8 cellular contexts compared by ENCODE assay signal in genomic region chr20:57509665-57510237, GRCh38. TPM values are rescaled to one million over a fixed set of nuclear protein-coding genes. Genes with fewer than 3 reads are reported as not detected.
A peak's percentile ranks its signal among the peaks of the same experiment; 100 is the strongest.
DNase-seq lines count a peak whose midpoint lies in the region; ATAC-seq and TF ChIP-seq lines count a peak whose summit lies in the region.

No MANE protein-coding gene starts in this region.

- H3K4me1 Mint-ChIP-seq in WTC11, result peaks cover 34% of the 10 kb centered on the region

- H4K5ac ChIP-seq in IMR-90 (ENCODE audit: low read depth, low read length), result no peak overlapping the region

- H2BK15ac ChIP-seq in IMR-90 (ENCODE audit: low read depth, low read length), result no peak overlapping the region

- TF ChIP-seq POLR2A in IMR-90 (IDR thresholded peaks at IDR 0.05; ENCODE audit: low read depth, low read length) (no peak), right lobe of liver (IDR thresholded peaks at IDR 0.05) (no peak)

- H2BK5ac ChIP-seq in IMR-90 (ENCODE audit: low read depth, low read length, poor library complexity, severe bottlenecking), result no peak overlapping the region

- peak; percentile 23; the same call in 1 of the 2 replicates for TF ChIP-seq CTCF in IMR-90 (conservative IDR thresholded peaks at IDR 0.05; ENCODE audit: low read depth, low read length)
- TF ChIP-seq CTCF in WTC11 (IDR thresholded peaks at IDR 0.05), result no peak
- TF ChIP-seq CTCF in right lobe of liver (IDR thresholded peaks at IDR 0.05), result peak; percentile 26 to 52 (median 41)

- no TSS peak for BruUV-seq in IMR-90 (replicated peaks; lab: Mats Ljungman, UMichigan)

- H4K8ac ChIP-seq in IMR-90 (ENCODE audit: low read depth in 2 of 2, low read length in 2 of 2), result no peak overlapping the region

- H3K36me3 ChIP-seq in IMR-90 (ENCODE audit: control insufficient read depth, insufficient read depth, low read length), result no peaks in the 10 kb centered on the region
- no peaks in the 10 kb centered on the region for H3K36me3 ChIP-seq in right lobe of liver

- no peak overlapping the region for H3K23ac ChIP-seq in IMR-90 (ENCODE audit: low read depth, low read length)

- H2AFZ ChIP-seq in IMR-90 (replicated peaks; ENCODE audit: low read length, poor library complexity), result no peak overlapping the region

- intact Hi-C loops in IMR-90 (cut with micrococcal nuclease) (no loop called here), right lobe of liver (cut with DNase I) (loop anchor here (5.0 to 10.0 kb wide), 2 partner anchors 88 to 705 kb away; no protein-coding TSS in a partner anchor)

- H2AK9ac ChIP-seq in IMR-90 (replicated peaks; ENCODE audit: low read depth, low read length, poor library complexity), result no peak overlapping the region

- peak; percentile 34 for DNase-seq in EH (ENCODE audit: low read depth)
- DNase-seq in IMR-90, result no peak
- DNase-seq in WTC11 (ENCODE audit: low spot score), result no peak
- DNase-seq in right lobe of liver, result peak in 1 of 3 donors; percentile 61
- no peak for DNase-seq in activated effector memory CD4-positive, alpha-beta T cell treated with anti-CD3 and anti-CD28 coated beads, Interleukin-2, amount 50 U/mL, for 16 hours
- DNase-seq in NCI-H1105 (lab: John Stamatoyannopoulos, UW), result no peak
- no peak for DNase-seq in ecto neural progenitor cell (ENCODE audit: low spot score)

- no peaks in the 10 kb centered on the region for H3K9me3 ChIP-seq in IMR-90 (ENCODE audit: control insufficient read depth, insufficient read depth, low read length)
- H3K9me3 ChIP-seq in right lobe of liver, result no peaks in the 10 kb centered on the region

- in situ Hi-C loops in IMR-90 (cut with MboI; ENCODE audit: low sequenced_read_pairs), result loop anchor here (5.0 kb wide), 2 partner anchors 83 to 703 kb away; no protein-coding TSS in a partner anchor

- H3K18ac ChIP-seq in IMR-90 (ENCODE audit: low read depth, low read length), result no peak overlapping the region

- H3K27me3 Mint-ChIP-seq in WTC11 (ENCODE audit: low read depth), result no peaks in the 10 kb centered on the region

- no peak overlapping the region for H2BK20ac ChIP-seq in IMR-90 (ENCODE audit: low read depth, low read length)

- no peak overlapping the region for H2BK120ac ChIP-seq in IMR-90 (ENCODE audit: low read depth, low read length)

- ATAC-seq in IMR-90 (ENCODE audit: low read depth), result peak; percentile 44
- ATAC-seq in WTC11, result peak; percentile 62
- ATAC-seq in right lobe of liver, result peak; percentile 44 to 75 (median 58)
- no peak for ATAC-seq in HG03342 (IDR thresholded peaks at IDR 0.05; ENCODE audit: unreplicated experiment)

- H3K27me3 ChIP-seq in IMR-90 (ENCODE audit: control insufficient read depth, insufficient read depth, low read length) (peaks cover 9% of the 10 kb centered on the region), right lobe of liver (no peaks in the 10 kb centered on the region)

- H3K9me1 ChIP-seq in IMR-90 (ENCODE audit: insufficient read depth, low read length), result no peaks in the 10 kb centered on the region

- H3K14ac ChIP-seq in IMR-90 (replicated peaks; ENCODE audit: low read depth, low read length), result no peak overlapping the region

- dilution Hi-C loops in IMR-90 (cut with HindIII; ENCODE audit: low sequenced_read_pairs, unreplicated experiment), result no loop called here

- CTCF ChIA-PET in IMR-90 (lab: Yijun Ruan, JAX), result interaction anchor here (0.6 to 1.1 kb wide), 3 partner anchors 11 to 122 kb away, joined by 3 read pairs; no protein-coding TSS in a partner anchor
- CTCF ChIA-PET in WTC11 (lab: Charles Lee), result interaction anchor here (0.6 to 1.6 kb wide), 6 partner anchors 11 to 87 kb away, joined by 3 to 12 read pairs (median 4); no protein-coding TSS in a partner anchor

- H3K56ac ChIP-seq in IMR-90 (ENCODE audit: extremely low read depth, insufficient read depth, low read length), result no peak overlapping the region

- H3K4me2 ChIP-seq in IMR-90 (ENCODE audit: low read depth, low read length), result no peak overlapping the region

- no peaks in the 10 kb centered on the region for H3K4me1 ChIP-seq in IMR-90 (ENCODE audit: control insufficient read depth, insufficient read depth, low read length)
- H3K4me1 ChIP-seq in right lobe of liver, result no peaks in the 10 kb centered on the region

- no peaks in the 10 kb centered on the region for H3K79me1 ChIP-seq in IMR-90 (ENCODE audit: low read depth in 1 of 2, low read length in 2 of 2)

- H3K4ac ChIP-seq in IMR-90 (ENCODE audit: low read depth, low read length), result no peak overlapping the region

- H3K9ac ChIP-seq in IMR-90 (ENCODE audit: low read depth, low read length), result no peak overlapping the region

- H3K4me3 Mint-ChIP-seq in WTC11, result no peak overlapping the region

- POLR2A ChIA-PET in IMR-90 (lab: Charles Lee; ENCODE audit: unreplicated experiment) (interaction anchor here (0.6 kb wide), 1 partner anchor 139 kb away, joined by 5 read pairs; no protein-coding TSS in a partner anchor), WTC11 (lab: Charles Lee) (no interaction called here)

- no peak overlapping the region for H3K4me3 ChIP-seq in IMR-90 (ENCODE audit: insufficient read depth, low read depth, low read length)
- H3K4me3 ChIP-seq in right lobe of liver, result no peak overlapping the region

- H3K9me3 Mint-ChIP-seq in WTC11, result peaks cover 3% of the 10 kb centered on the region; the same call in 1 of the 2 replicates

- no peak for TF ChIP-seq RAD21 in IMR-90 (IDR thresholded peaks at IDR 0.05; ENCODE audit: low read length)

- H3K27ac Mint-ChIP-seq in WTC11, result no peak overlapping the region

- 83% methylated on average over 1 of the region's 5 CpGs; no CpG with 5 or more reads in 1 of the 2 experiments for WGBS in IMR-90 (ENCODE audit: extremely low coverage in 2 of 2, insufficient read length in 1 of 2), 2 experiments
- 34% methylated on average over 5 of the region's 5 CpGs for WGBS in right lobe of liver (ENCODE audit: insufficient coverage, low coverage, low lambda C conversion rate, missing lambda C conversion rate)

- H4K20me1 ChIP-seq in IMR-90 (ENCODE audit: insufficient read depth, low read length), result no peaks in the 10 kb centered on the region

- H3K36me3 Mint-ChIP-seq in WTC11, result no peaks in the 10 kb centered on the region

- H2AK5ac ChIP-seq in IMR-90 (ENCODE audit: low read depth, low read length), result no peak overlapping the region

- no peak overlapping the region for H4K91ac ChIP-seq in IMR-90 (ENCODE audit: insufficient read depth, low read depth, low read length)

- H3K27ac ChIP-seq in IMR-90 (ENCODE audit: insufficient read depth, low read length), result no peak overlapping the region
- no peak overlapping the region for H3K27ac ChIP-seq in right lobe of liver

TF ChIP-seq in IMR-90, 13 proteins besides CTCF, POLR2A, EP300 and RAD21 (continues in another document):
- no peak for TF ChIP-seq CHD1 (IDR thresholded peaks at IDR 0.05; ENCODE audit: low read depth, low read length)
- no peak for TF ChIP-seq MAFK (IDR thresholded peaks at IDR 0.05; ENCODE audit: low read depth, low read length)
- TF ChIP-seq RFX5 (IDR thresholded peaks at IDR 0.05; ENCODE audit: low read depth, low read length), result no peak
- TF ChIP-seq MAZ (IDR thresholded peaks at IDR 0.05; ENCODE audit: borderline replicate concordance, low read depth, low read length), result no peak
- no peak for TF ChIP-seq NFE2L2 (IDR thresholded peaks at IDR 0.05; ENCODE audit: low read depth, low read length)
- TF ChIP-seq CEBPB (IDR thresholded peaks at IDR 0.05; ENCODE audit: low read depth, low read length), result no peak
- no peak for TF ChIP-seq MXI1 (IDR thresholded peaks at IDR 0.05; ENCODE audit: borderline replicate concordance, low read depth, low read length)
- TF ChIP-seq, protein P1, sequence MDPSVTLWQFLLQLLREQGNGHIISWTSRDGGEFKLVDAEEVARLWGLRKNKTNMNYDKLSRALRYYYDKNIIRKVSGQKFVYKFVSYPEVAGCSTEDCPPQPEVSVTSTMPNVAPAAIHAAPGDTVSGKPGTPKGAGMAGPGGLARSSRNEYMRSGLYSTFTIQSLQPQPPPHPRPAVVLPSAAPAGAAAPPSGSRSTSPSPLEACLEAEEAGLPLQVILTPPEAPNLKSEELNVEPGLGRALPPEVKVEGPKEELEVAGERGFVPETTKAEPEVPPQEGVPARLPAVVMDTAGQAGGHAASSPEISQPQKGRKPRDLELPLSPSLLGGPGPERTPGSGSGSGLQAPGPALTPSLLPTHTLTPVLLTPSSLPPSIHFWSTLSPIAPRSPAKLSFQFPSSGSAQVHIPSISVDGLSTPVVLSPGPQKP (IDR thresholded peaks at IDR 0.05; ENCODE audit: borderline replicate concordance, low read depth, low read length), result no peak

TF ChIP-seq in WTC11, 78 proteins besides CTCF, POLR2A, EP300 and RAD21:
- TF ChIP-seq ZNF263 (CRISPR knock-in tag; IDR thresholded peaks at IDR 0.05; ENCODE audit: low read depth), result peak; percentile 69; the same call in 1 of the 2 replicates
- TF ChIP-seq ZNF138 (CRISPR knock-in tag; conservative IDR thresholded peaks at IDR 0.05), result no peak
- peak; percentile 33; the same call in 1 of the 2 replicates for TF ChIP-seq ZNF423 (CRISPR knock-in tag; IDR thresholded peaks at IDR 0.05)

RNA-seq across cellular contexts. Expression of gene CTCFL, which starts 15.2 kb away (rescaled TPM):
- not detected in 2 replicates for total RNA-seq in IMR-90 (2012; rRNA removed)
- not detected in 2 replicates for polyA plus RNA-seq in IMR-90 (2012; rRNA removed)
- not detected in 2 replicates for polyA plus RNA-seq in IMR-90 (2012; cell fraction: cytosol; rRNA removed)
- not detected in 2 replicates for polyA plus RNA-seq in IMR-90 (2012; cell fraction: nucleus; rRNA removed; ENCODE audit: low replicate concordance)
- total RNA-seq in WTC11 (2021), result 0.70 to 2.6 TPM (median 2.4 TPM) in 3 replicates
- total RNA-seq in right lobe of liver, result under 1 TPM in 4 of 6 experiments, not detected in 2; 0.09 to 0.50 (median 0.33) TPM

RNA-seq across cellular contexts. Expression of gene PCK1, which starts 51.2 kb away (rescaled TPM):
- total RNA-seq in IMR-90 (2012; rRNA removed), result not detected in 2 replicates
- not detected in 2 replicates for polyA plus RNA-seq in IMR-90 (2012; rRNA removed)
- not detected in 2 replicates for polyA plus RNA-seq in IMR-90 (2012; cell fraction: cytosol; rRNA removed)
- polyA plus RNA-seq in IMR-90 (2012; cell fraction: nucleus; rRNA removed; ENCODE audit: low replicate concordance), result not detected in 2 replicates
- total RNA-seq in WTC11 (2021), result 0.17 to 0.30 TPM (median 0.21 TPM) in 3 replicates
- total RNA-seq in right lobe of liver, result 1,000 to 10,000 TPM in 2 of 6 experiments, 100 to 1,000 TPM in 4; 187 to 1,757 (median 778) TPM

Comparison
In these comparisons a context has a peak if more than half of its experiments do, and no peak if none do; other contexts are left out.
1. RNA of gene PCK1, which starts 51.2 kb away (total RNA-seq): 187 to 1,757 TPM in right lobe of liver; 0.17 to 0.30 TPM in WTC11 and not detected in IMR-90; every median in the first group is over 100 times any median in the second.